In the genomic region with DNA sequence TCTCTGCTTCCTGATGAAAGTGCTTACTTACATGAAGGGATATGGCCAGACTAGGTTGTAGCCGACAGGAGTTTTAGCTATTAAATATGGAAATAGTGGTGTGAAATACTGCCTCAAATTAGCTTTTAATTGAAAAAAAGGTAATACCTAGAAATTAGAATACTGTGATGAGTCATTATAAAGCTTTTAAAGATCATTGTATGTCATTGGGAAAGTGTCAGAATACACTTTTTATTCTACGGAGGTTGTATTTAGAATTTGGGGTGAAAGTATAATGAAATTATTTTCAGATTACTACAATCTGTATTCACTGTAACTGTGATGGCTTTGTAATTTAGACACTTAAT, we compare ENCODE assay signal across 1 cellular context.
TF ChIP-seq lines count a peak whose summit lies in the region.

No MANE protein-coding gene starts in this region.

TF ChIP-seq in HepG2, 621 proteins besides CTCF, POLR2A, EP300 and RAD21 (continued from another document):
- TF ChIP-seq ZSCAN5A (CRISPR knock-in tag; IDR thresholded peaks at IDR 0.05; ENCODE audit: borderline replicate concordance) (peak; percentile 11; the same call in 1 of the 2 replicates), ATF7 (IDR thresholded peaks at IDR 0.05) (no peak), ATF7 (CRISPR knock-in tag; IDR thresholded peaks at IDR 0.05) (no peak), ZBTB1 (CRISPR knock-in tag; IDR thresholded peaks at IDR 0.05; ENCODE audit: borderline replicate concordance) (no peak), GTF3A (CRISPR knock-in tag; conservative IDR thresholded peaks at IDR 0.05) (no peak), ZBTB8A (CRISPR knock-in tag; IDR thresholded peaks at IDR 0.05; ENCODE audit: borderline replicate concordance, low read depth) (0 out of 2 replicates have a peak, but pooled peaks have one; percentile 45), KDM5A (IDR thresholded peaks at IDR 0.05; ENCODE audit: borderline replicate concordance, low read length) (peak; percentile 96), CREB1 (IDR thresholded peaks at IDR 0.05) (peak; percentile 3; the same call in 1 of the 2 replicates), CREB1 (CRISPR knock-in tag; IDR thresholded peaks at IDR 0.05) (0 out of 2 replicates have a peak, but pooled peaks have one; percentile 2), HOXD1 (CRISPR knock-in tag; IDR thresholded peaks at IDR 0.05) (no peak), ZNF543 (CRISPR knock-in tag; IDR thresholded peaks at IDR 0.05) (peak; percentile 3; the same call in 1 of the 2 replicates), LRRFIP1 (CRISPR knock-in tag; conservative IDR thresholded peaks at IDR 0.05) (no peak), CBX1 (IDR thresholded peaks at IDR 0.05; ENCODE audit: low read depth) (no peak), GFI1 (CRISPR knock-in tag; IDR thresholded peaks at IDR 0.05; ENCODE audit: borderline replicate concordance) (no peak), KLF16 (CRISPR knock-in tag; IDR thresholded peaks at IDR 0.05) (peak in 1 of 2 experiments; percentile 7; a peak in 1 of 4 replicates), CEBPG (CRISPR knock-in tag; IDR thresholded peaks at IDR 0.05) (no peak), ATF1 (CRISPR knock-in tag; IDR thresholded peaks at IDR 0.05) (no peak), PPARG (CRISPR knock-in tag; conservative IDR thresholded peaks at IDR 0.05) (0 out of 2 replicates have a peak, but pooled peaks have one; percentile 1), CHCHD3 (CRISPR knock-in tag; IDR thresholded peaks at IDR 0.05) (no peak), TBL1XR1 (IDR thresholded peaks at IDR 0.05; ENCODE audit: borderline replicate concordance, low read length, partially characterized antibody) (no peak), ZBTB3 (CRISPR knock-in tag; IDR thresholded peaks at IDR 0.05; ENCODE audit: borderline replicate concordance, low read depth) (no peak), ZFP82 (CRISPR knock-in tag; IDR thresholded peaks at IDR 0.05; ENCODE audit: borderline replicate concordance) (0 out of 2 replicates have a peak, but pooled peaks have one; percentile 2), ZNF354B (CRISPR knock-in tag; IDR thresholded peaks at IDR 0.05) (no peak), NR2F6 (IDR thresholded peaks at IDR 0.05) (no peak; the same call in 1 of the 2 replicates), NR2F6 (CRISPR knock-in tag; IDR thresholded peaks at IDR 0.05) (no peak), CREM (IDR thresholded peaks at IDR 0.05) (0 out of 2 replicates have a peak, but pooled peaks have one; percentile 10), CREM (CRISPR knock-in tag; IDR thresholded peaks at IDR 0.05) (no peak), SRSF4 (IDR thresholded peaks at IDR 0.05; ENCODE audit: low read depth, low read length, poor library complexity, severe bottlenecking) (no peak), ZNF3 (CRISPR knock-in tag; IDR thresholded peaks at IDR 0.05) (no peak), NR1H2 (CRISPR knock-in tag; IDR thresholded peaks at IDR 0.05; ENCODE audit: borderline replicate concordance, low read depth) (no peak), ZFP1 (CRISPR knock-in tag; IDR thresholded peaks at IDR 0.05) (no peak), KAT2B (IDR thresholded peaks at IDR 0.05; ENCODE audit: borderline replicate concordance, low read depth, low read length) (no peak), FOXA3 (CRISPR knock-in tag; IDR thresholded peaks at IDR 0.05) (no peak)
- TF ChIP-seq, protein P1, sequence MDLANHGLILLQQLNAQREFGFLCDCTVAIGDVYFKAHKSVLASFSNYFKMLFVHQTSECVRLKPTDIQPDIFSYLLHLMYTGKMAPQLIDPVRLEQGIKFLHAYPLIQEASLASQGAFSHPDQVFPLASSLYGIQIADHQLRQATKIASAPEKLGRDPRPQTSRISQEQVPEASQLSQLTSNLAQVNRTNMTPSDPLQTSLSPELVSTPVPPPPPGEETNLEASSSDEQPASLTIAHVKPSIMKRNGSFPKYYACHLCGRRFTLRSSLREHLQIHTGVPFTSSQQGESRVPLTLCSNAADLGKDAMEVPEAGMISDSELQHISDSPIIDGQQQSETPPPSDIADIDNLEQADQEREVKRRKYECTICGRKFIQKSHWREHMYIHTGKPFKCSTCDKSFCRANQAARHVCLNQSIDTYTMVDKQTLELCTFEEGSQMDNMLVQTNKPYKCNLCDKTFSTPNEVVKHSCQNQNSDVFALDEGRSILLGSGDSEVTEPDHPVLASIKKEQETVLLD (CRISPR knock-in tag; IDR thresholded peaks at IDR 0.05; ENCODE audit: low read depth) = 0 out of 2 replicates have a peak, but pooled peaks have one; percentile 3
- TF ChIP-seq, protein P2, sequence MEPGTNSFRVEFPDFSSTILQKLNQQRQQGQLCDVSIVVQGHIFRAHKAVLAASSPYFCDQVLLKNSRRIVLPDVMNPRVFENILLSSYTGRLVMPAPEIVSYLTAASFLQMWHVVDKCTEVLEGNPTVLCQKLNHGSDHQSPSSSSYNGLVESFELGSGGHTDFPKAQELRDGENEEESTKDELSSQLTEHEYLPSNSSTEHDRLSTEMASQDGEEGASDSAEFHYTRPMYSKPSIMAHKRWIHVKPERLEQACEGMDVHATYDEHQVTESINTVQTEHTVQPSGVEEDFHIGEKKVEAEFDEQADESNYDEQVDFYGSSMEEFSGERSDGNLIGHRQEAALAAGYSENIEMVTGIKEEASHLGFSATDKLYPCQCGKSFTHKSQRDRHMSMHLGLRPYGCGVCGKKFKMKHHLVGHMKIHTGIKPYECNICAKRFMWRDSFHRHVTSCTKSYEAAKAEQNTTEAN (CRISPR knock-in tag; conservative IDR thresholded peaks at IDR 0.05) = no peak
- TF ChIP-seq, protein P3, sequence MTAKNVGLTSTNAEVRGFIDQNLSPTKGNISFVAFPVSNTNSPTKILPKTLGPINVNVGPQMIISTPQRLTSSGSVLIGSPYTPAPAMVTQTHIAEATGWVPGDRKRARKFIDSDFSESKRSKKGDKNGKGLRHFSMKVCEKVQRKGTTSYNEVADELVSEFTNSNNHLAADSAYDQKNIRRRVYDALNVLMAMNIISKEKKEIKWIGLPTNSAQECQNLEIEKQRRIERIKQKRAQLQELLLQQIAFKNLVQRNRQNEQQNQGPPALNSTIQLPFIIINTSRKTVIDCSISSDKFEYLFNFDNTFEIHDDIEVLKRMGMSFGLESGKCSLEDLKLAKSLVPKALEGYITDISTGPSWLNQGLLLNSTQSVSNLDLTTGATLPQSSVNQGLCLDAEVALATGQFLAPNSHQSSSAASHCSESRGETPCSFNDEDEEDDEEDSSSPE (CRISPR knock-in tag; IDR thresholded peaks at IDR 0.05) = peak; percentile 12; the same call in 1 of the 2 replicates
- TF ChIP-seq, protein P4, sequence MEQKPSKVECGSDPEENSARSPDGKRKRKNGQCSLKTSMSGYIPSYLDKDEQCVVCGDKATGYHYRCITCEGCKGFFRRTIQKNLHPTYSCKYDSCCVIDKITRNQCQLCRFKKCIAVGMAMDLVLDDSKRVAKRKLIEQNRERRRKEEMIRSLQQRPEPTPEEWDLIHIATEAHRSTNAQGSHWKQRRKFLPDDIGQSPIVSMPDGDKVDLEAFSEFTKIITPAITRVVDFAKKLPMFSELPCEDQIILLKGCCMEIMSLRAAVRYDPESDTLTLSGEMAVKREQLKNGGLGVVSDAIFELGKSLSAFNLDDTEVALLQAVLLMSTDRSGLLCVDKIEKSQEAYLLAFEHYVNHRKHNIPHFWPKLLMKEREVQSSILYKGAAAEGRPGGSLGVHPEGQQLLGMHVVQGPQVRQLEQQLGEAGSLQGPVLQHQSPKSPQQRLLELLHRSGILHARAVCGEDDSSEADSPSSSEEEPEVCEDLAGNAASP (CRISPR knock-in tag; IDR thresholded peaks at IDR 0.05; ENCODE audit: borderline replicate concordance) = 0 out of 2 replicates have a peak, but pooled peaks have one; percentile 5
